1 cellular context compared by ENCODE assay signal in the genomic region with DNA sequence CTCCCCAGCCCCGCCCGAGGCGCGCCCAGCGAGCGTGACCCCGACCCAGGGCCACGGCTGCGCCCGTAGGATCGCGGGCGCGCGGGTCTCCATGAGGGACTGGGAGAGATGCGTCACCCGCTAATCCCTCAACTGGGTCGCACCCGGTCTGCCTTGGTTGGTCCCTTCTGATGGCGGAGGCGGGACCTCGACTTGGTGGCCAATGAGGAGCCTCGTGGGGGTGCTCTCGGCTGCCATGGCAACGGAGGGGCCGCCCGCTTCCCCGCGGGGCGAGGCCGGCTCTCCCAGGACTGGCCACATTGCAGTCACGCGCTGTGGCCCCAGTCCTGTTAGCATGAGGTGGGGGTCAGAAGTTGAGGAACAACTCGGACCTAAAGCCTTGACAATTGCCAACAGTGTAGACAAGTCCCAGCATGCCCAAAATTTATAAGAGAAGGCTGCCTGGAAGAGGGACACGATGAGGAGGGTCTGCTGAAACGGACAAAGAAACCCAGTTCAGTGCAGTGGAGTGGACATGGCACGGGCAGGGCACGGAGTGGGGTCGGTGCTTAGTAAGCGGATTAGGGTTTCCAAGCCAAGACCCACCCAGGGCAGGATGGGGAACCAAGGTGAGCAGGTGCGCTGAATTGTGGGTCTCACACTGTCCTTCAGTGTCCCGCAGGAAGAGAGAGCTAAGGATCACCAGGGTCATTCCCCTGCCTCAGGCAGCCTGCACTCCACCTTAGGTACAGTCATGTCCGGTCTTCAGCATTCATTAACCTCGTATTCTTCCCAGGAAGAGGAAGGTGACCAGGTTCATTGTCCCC.
A peak's percentile ranks its signal among the peaks of the same experiment; 100 is the strongest.
TF ChIP-seq lines count a peak whose summit lies in the region.

No MANE protein-coding gene starts in this region.

TF ChIP-seq in K562, 482 proteins besides CTCF, POLR2A, EP300 and RAD21 (continued from another document and continues in another):
- TF ChIP-seq, protein P1, sequence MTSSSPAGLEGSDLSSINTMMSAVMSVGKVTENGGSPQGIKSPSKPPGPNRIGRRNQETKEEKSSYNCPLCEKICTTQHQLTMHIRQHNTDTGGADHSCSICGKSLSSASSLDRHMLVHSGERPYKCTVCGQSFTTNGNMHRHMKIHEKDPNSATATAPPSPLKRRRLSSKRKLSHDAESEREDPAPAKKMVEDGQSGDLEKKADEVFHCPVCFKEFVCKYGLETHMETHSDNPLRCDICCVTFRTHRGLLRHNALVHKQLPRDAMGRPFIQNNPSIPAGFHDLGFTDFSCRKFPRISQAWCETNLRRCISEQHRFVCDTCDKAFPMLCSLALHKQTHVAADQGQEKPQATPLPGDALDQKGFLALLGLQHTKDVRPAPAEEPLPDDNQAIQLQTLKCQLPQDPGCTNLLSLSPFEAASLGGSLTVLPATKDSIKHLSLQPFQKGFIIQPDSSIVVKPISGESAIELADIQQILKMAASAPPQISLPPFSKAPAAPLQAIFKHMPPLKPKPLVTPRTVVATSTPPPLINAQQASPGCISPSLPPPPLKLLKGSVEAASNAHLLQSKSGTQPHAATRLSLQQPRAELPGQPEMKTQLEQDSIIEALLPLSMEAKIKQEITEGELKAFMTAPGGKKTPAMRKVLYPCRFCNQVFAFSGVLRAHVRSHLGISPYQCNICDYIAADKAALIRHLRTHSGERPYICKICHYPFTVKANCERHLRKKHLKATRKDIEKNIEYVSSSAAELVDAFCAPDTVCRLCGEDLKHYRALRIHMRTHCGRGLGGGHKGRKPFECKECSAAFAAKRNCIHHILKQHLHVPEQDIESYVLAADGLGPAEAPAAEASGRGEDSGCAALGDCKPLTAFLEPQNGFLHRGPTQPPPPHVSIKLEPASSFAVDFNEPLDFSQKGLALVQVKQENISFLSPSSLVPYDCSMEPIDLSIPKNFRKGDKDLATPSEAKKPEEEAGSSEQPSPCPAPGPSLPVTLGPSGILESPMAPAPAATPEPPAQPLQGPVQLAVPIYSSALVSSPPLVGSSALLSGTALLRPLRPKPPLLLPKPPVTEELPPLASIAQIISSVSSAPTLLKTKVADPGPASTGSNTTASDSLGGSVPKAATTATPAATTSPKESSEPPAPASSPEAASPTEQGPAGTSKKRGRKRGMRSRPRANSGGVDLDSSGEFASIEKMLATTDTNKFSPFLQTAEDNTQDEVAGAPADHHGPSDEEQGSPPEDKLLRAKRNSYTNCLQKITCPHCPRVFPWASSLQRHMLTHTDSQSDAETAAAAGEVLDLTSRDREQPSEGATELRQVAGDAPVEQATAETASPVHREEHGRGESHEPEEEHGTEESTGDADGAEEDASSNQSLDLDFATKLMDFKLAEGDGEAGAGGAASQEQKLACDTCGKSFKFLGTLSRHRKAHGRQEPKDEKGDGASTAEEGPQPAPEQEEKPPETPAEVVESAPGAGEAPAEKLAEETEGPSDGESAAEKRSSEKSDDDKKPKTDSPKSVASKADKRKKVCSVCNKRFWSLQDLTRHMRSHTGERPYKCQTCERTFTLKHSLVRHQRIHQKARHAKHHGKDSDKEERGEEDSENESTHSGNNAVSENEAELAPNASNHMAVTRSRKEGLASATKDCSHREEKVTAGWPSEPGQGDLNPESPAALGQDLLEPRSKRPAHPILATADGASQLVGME (CRISPR knock-in tag; IDR thresholded peaks at IDR 0.05) = peak; percentile 92; the same call in 1 of the 2 replicates
- TF ChIP-seq ZZZ3 (IDR thresholded peaks at IDR 0.05) (no peak), FOXA1 (IDR thresholded peaks at IDR 0.05; ENCODE audit: borderline replicate concordance) (no peak), FOXA3 (CRISPR knock-in tag; conservative IDR thresholded peaks at IDR 0.05 in 1 of 2, IDR thresholded peaks at IDR 0.05 in 1 of 2) (peak; percentile 9 to 76; a peak in 1 of 4 replicates), XRCC4 (IDR thresholded peaks at IDR 0.05; ENCODE audit: extremely low read depth, insufficient read depth, insufficient read length) (no peak), ZNF253 (CRISPR knock-in tag; conservative IDR thresholded peaks at IDR 0.05) (no peak), OTX1 (CRISPR knock-in tag; IDR thresholded peaks at IDR 0.05) (peak; percentile 93), BRD9 (IDR thresholded peaks at IDR 0.05; ENCODE audit: low read depth, partially characterized antibody) (peak; percentile 68), HMG20A (CRISPR knock-in tag; conservative IDR thresholded peaks at IDR 0.05) (0 out of 2 replicates have a peak, but pooled peaks have one; percentile 49), CEBPB (tag; IDR thresholded peaks at IDR 0.05) (peak; percentile 19; the same call in 1 of the 2 replicates), NCOA4 (IDR thresholded peaks at IDR 0.05; ENCODE audit: partially characterized antibody) (no peak), SLC30A9 (CRISPR knock-in tag; IDR thresholded peaks at IDR 0.05) (no peak), HCFC1 (IDR thresholded peaks at IDR 0.05; ENCODE audit: low read depth, low read length) (peak; percentile 49), ZNF311 (CRISPR knock-in tag; IDR thresholded peaks at IDR 0.05) (peak; percentile 93), MAZ (CRISPR knock-in tag; conservative IDR thresholded peaks at IDR 0.05 in 1 of 2, IDR thresholded peaks at IDR 0.05 in 1 of 2) (peak; percentile 95 to 98), NEUROD1 (IDR thresholded peaks at IDR 0.05; ENCODE audit: borderline replicate concordance, low read depth, low read length, partially characterized antibody) (peak; percentile 96), HIVEP1 (CRISPR knock-in tag; IDR thresholded peaks at IDR 0.05) (peak; percentile 93), PYGO2 (tag; IDR thresholded peaks at IDR 0.05) (peak; percentile 76; the same call in 1 of the 2 replicates), SMAD4 (CRISPR knock-in tag; conservative IDR thresholded peaks at IDR 0.05) (peak; percentile 94), RCOR1 (IDR thresholded peaks at IDR 0.05; ENCODE audit: borderline replicate concordance in 1 of 2, low read depth in 2 of 2, low read length in 2 of 2) (peak in 1 of 2 experiments; percentile 46; a peak in 2 of 4 replicates), NR2F6 (CRISPR knock-in tag; IDR thresholded peaks at IDR 0.05) (peak; percentile 50; the same call in 1 of the 2 replicates), DNMT1 (IDR thresholded peaks at IDR 0.05) (no peak), JUN (IDR thresholded peaks at IDR 0.05; ENCODE audit: borderline replicate concordance, low read depth, low read length) (peak; percentile 57; the same call in 1 of the 2 replicates), JUN (CRISPR knock-in tag; IDR thresholded peaks at IDR 0.05; ENCODE audit: borderline replicate concordance) (0 out of 2 replicates have a peak, but pooled peaks have one; percentile 85), ETV5 (CRISPR knock-in tag; IDR thresholded peaks at IDR 0.05; ENCODE audit: low read depth) (0 out of 2 replicates have a peak, but pooled peaks have one; percentile 21), ELF1 (tag; IDR thresholded peaks at IDR 0.05) (no peak), FOSL1 (tag; conservative IDR thresholded peaks at IDR 0.05) (peak; percentile 93), MIER1 (IDR thresholded peaks at IDR 0.05; ENCODE audit: low read depth) (no peak)
- TF ChIP-seq, protein P2, sequence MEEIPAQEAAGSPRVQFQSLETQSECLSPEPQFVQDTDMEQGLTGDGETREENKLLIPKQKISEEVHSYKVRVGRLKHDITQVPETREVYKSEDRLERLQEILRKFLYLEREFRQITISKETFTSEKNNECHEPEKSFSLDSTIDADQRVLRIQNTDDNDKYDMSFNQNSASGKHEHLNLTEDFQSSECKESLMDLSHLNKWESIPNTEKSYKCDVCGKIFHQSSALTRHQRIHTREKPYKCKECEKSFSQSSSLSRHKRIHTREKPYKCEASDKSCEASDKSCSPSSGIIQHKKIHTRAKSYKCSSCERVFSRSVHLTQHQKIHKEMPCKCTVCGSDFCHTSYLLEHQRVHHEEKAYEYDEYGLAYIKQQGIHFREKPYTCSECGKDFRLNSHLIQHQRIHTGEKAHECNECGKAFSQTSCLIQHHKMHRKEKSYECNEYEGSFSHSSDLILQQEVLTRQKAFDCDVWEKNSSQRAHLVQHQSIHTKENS (CRISPR knock-in tag; IDR thresholded peaks at IDR 0.05) = no peak
- TF ChIP-seq, protein P3, sequence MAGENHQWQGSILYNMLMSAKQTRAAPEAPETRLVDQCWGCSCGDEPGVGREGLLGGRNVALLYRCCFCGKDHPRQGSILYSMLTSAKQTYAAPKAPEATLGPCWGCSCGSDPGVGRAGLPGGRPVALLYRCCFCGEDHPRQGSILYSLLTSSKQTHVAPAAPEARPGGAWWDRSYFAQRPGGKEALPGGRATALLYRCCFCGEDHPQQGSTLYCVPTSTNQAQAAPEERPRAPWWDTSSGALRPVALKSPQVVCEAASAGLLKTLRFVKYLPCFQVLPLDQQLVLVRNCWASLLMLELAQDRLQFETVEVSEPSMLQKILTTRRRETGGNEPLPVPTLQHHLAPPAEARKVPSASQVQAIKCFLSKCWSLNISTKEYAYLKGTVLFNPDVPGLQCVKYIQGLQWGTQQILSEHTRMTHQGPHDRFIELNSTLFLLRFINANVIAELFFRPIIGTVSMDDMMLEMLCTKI (IDR thresholded peaks at IDR 0.05; ENCODE audit: partially characterized antibody) = no peak
- TF ChIP-seq, protein P4, sequence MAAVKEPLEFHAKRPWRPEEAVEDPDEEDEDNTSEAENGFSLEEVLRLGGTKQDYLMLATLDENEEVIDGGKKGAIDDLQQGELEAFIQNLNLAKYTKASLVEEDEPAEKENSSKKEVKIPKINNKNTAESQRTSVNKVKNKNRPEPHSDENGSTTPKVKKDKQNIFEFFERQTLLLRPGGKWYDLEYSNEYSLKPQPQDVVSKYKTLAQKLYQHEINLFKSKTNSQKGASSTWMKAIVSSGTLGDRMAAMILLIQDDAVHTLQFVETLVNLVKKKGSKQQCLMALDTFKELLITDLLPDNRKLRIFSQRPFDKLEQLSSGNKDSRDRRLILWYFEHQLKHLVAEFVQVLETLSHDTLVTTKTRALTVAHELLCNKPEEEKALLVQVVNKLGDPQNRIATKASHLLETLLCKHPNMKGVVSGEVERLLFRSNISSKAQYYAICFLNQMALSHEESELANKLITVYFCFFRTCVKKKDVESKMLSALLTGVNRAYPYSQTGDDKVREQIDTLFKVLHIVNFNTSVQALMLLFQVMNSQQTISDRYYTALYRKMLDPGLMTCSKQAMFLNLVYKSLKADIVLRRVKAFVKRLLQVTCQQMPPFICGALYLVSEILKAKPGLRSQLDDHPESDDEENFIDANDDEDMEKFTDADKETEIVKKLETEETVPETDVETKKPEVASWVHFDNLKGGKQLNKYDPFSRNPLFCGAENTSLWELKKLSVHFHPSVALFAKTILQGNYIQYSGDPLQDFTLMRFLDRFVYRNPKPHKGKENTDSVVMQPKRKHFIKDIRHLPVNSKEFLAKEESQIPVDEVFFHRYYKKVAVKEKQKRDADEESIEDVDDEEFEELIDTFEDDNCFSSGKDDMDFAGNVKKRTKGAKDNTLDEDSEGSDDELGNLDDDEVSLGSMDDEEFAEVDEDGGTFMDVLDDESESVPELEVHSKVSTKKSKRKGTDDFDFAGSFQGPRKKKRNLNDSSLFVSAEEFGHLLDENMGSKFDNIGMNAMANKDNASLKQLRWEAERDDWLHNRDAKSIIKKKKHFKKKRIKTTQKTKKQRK (IDR thresholded peaks at IDR 0.05; ENCODE audit: borderline replicate concordance, low read depth, low read length) = peak; percentile 56; the same call in 1 of the 2 replicates
- TF ChIP-seq, protein P5, sequence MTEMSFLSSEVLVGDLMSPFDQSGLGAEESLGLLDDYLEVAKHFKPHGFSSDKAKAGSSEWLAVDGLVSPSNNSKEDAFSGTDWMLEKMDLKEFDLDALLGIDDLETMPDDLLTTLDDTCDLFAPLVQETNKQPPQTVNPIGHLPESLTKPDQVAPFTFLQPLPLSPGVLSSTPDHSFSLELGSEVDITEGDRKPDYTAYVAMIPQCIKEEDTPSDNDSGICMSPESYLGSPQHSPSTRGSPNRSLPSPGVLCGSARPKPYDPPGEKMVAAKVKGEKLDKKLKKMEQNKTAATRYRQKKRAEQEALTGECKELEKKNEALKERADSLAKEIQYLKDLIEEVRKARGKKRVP (CRISPR knock-in tag; IDR thresholded peaks at IDR 0.05) = peak; percentile 74; the same call in 1 of the 2 replicates
- TF ChIP-seq, protein P6, sequence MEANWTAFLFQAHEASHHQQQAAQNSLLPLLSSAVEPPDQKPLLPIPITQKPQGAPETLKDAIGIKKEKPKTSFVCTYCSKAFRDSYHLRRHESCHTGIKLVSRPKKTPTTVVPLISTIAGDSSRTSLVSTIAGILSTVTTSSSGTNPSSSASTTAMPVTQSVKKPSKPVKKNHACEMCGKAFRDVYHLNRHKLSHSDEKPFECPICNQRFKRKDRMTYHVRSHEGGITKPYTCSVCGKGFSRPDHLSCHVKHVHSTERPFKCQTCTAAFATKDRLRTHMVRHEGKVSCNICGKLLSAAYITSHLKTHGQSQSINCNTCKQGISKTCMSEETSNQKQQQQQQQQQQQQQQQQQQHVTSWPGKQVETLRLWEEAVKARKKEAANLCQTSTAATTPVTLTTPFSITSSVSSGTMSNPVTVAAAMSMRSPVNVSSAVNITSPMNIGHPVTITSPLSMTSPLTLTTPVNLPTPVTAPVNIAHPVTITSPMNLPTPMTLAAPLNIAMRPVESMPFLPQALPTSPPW (CRISPR knock-in tag; IDR thresholded peaks at IDR 0.05) = peak; percentile 84
- TF ChIP-seq, protein P7, sequence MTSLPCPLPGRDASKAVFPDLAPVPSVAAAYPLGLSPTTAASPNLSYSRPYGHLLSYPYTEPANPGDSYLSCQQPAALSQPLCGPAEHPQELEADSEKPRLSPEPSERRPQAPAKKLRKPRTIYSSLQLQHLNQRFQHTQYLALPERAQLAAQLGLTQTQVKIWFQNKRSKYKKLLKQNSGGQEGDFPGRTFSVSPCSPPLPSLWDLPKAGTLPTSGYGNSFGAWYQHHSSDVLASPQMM (CRISPR knock-in tag; IDR thresholded peaks at IDR 0.05) = no peak
- TF ChIP-seq, protein P8, sequence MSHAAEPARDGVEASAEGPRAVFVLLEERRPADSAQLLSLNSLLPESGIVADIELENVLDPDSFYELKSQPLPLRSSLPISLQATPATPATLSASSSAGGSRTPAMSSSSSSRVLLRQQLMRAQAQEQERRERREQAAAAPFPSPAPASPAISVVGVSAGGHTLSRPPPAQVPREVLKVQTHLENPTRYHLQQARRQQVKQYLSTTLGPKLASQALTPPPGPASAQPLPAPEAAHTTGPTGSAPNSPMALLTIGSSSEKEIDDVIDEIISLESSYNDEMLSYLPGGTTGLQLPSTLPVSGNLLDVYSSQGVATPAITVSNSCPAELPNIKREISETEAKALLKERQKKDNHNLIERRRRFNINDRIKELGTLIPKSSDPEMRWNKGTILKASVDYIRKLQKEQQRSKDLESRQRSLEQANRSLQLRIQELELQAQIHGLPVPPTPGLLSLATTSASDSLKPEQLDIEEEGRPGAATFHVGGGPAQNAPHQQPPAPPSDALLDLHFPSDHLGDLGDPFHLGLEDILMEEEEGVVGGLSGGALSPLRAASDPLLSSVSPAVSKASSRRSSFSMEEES (CRISPR knock-in tag; IDR thresholded peaks at IDR 0.05) = peak; percentile 35
- TF ChIP-seq, protein P9, sequence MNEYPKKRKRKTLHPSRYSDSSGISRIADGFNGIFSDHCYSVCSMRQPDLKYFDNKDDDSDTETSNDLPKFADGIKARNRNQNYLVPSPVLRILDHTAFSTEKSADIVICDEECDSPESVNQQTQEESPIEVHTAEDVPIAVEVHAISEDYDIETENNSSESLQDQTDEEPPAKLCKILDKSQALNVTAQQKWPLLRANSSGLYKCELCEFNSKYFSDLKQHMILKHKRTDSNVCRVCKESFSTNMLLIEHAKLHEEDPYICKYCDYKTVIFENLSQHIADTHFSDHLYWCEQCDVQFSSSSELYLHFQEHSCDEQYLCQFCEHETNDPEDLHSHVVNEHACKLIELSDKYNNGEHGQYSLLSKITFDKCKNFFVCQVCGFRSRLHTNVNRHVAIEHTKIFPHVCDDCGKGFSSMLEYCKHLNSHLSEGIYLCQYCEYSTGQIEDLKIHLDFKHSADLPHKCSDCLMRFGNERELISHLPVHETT (CRISPR knock-in tag; conservative IDR thresholded peaks at IDR 0.05 in 1 of 2, IDR thresholded peaks at IDR 0.05 in 1 of 2) = peak in 1 of 2 experiments; percentile 87; a peak in 2 of 4 replicates
